21 cellular contexts compared by ENCODE assay signal in genomic region chr10:3409928-3410327, GRCh38.
"Had no signal": no experiment of that assay in that cellular context is flagged by ENCODE, and none has a peak within 500 bp of the region (broad histone marks: within the 10 kb centered on the region; RNA-seq: fewer than 3 reads in every experiment).

No MANE protein-coding gene starts in this region.

- H3K4me1 ChIP-seq: colonic mucosa, esophagus squamous epithelium, gastrocnemius medialis, left lung had no signal

- H3K36me3 ChIP-seq: colonic mucosa, esophagus squamous epithelium, gastrocnemius medialis, heart right ventricle, left lung had no signal

- DNase-seq: colonic mucosa; cortex of kidney; effector CD8-positive, alpha-beta T cell; effector memory CD8-positive, alpha-beta T cell; endodermal cell; erythroblast; esophagus squamous epithelium; foreskin fibroblast; foreskin melanocyte; gastrocnemius medialis; glutamatergic neuron; head of caudate nucleus; heart right ventricle; hippocampal formation; left cardiac atrium; left lung; left ventricle myocardium superior; mammary epithelial cell; mucosa of descending colon had no signal

- H3K27me3 ChIP-seq: colonic mucosa, esophagus squamous epithelium, gastrocnemius medialis, heart right ventricle, left lung had no signal

- H3K27ac ChIP-seq: colonic mucosa, epithelial cell of prostate, esophagus squamous epithelium, gastrocnemius medialis, heart right ventricle, left lung had no signal

- H3K9me3 ChIP-seq: colonic mucosa, esophagus squamous epithelium, gastrocnemius medialis, left lung, mucosa of descending colon had no signal

- H3K4me3 ChIP-seq: colonic mucosa, esophagus squamous epithelium, gastrocnemius medialis, heart right ventricle, left lung, lung, mucosa of descending colon had no signal
